In genomic region chrY:15455978-15456890, GRCh38 we compare ENCODE assay signal across 9 cellular contexts.
A peak's percentile ranks its signal among the peaks of the same experiment; 100 is the strongest.
DNase-seq lines count a peak whose midpoint lies in the region; TF ChIP-seq lines count a peak whose summit lies in the region.
"Had no signal": no experiment of that assay in that cellular context is flagged by ENCODE, and none has a peak within 500 bp of the region (broad histone marks: within the 10 kb centered on the region; RNA-seq: fewer than 3 reads in every experiment).

No MANE protein-coding gene starts in this region.

- no peaks in the 10 kb centered on the region for H3K36me3 ChIP-seq in esophagus muscularis mucosa

- no CpG with 5 or more reads among the region's 71 CpGs for WGBS in esophagus muscularis mucosa

- intact Hi-C loops in activated CD4-positive, alpha-beta T cell treated with anti-CD3 and anti-CD28 coated beads, Interleukin-2, amount 10 ng/mL, durations not matched to agents 24 days and 14 days (cut with micrococcal nuclease) = no loop called here
- intact Hi-C loops in esophagus muscularis mucosa (cut with DNase I) = no loop called here

- H3K27me3 ChIP-seq in esophagus muscularis mucosa = no peaks in the 10 kb centered on the region

- H3K4me1 ChIP-seq in esophagus muscularis mucosa = no peaks in the 10 kb centered on the region

- H3K27ac Mint-ChIP-seq in activated CD4-positive, alpha-beta T cell treated with anti-CD3 and anti-CD28 coated beads, Interleukin-2, amount 10 ng/mL, durations not matched to agents 24 days and 14 days = peak overlapping the region; percentile 75

- TF ChIP-seq POLR2A in esophagus muscularis mucosa (IDR thresholded peaks at IDR 0.05; ENCODE audit: low read depth) = no peak

- peak overlapping the region; percentile 79 for H3K4me3 Mint-ChIP-seq in activated CD4-positive, alpha-beta T cell treated with anti-CD3 and anti-CD28 coated beads, Interleukin-2, amount 10 ng/mL, durations not matched to agents 24 days and 14 days

- peak overlapping the region in 1 of 4 donors; percentile 58 for H3K27ac ChIP-seq in esophagus muscularis mucosa (replicated peaks in 1 of 4)

- DNase-seq in GM12864 (ENCODE audit: low read depth) = peak; percentile 15
- DNase-seq in activated CD4-positive, alpha-beta T cell treated with anti-CD3 and anti-CD28 coated beads, Interleukin-2, amount 10 ng/mL, durations not matched to agents 24 days and 14 days = peak; percentile 92
- peak; percentile 92 for DNase-seq in esophagus muscularis mucosa (ENCODE audit: extremely low spot score)
- DNase-seq in stimulated activated CD4-positive, alpha-beta T cell treated with anti-CD3 and anti-CD28 coated beads, Interleukin-4, amount 100 ng/mL, for 24 hours = peak; percentile 66
- no peak for DNase-seq in NCI-H2196 treated with DMSO at 0.1 percent for 48 hours (lab: John Stamatoyannopoulos, UW; ENCODE audit: unreplicated experiment)
- DNase-seq in NCI-H1694 (lab: John Stamatoyannopoulos, UW) = no peak
- DNase-seq in activated gamma-delta T cell (lab: John Stamatoyannopoulos, UW) = no peak
- DNase-seq in DMS153 treated with DMSO at 0.1 percent for 48 hours (lab: John Stamatoyannopoulos, UW; ENCODE audit: unreplicated experiment) = no peak
- DNase-seq: amniotic stem cell had no signal

- peak overlapping the region; percentile 21 for H3K4me3 ChIP-seq in GM12864 (ENCODE audit: low read depth, low read length)
- peak overlapping the region in 2 of 4 donors; percentile 43 to 45 for H3K4me3 ChIP-seq in esophagus muscularis mucosa

- no peaks in the 10 kb centered on the region for H3K27me3 Mint-ChIP-seq in activated CD4-positive, alpha-beta T cell treated with anti-CD3 and anti-CD28 coated beads, Interleukin-2, amount 10 ng/mL, durations not matched to agents 24 days and 14 days

- no peaks in the 10 kb centered on the region for H3K36me3 Mint-ChIP-seq in activated CD4-positive, alpha-beta T cell treated with anti-CD3 and anti-CD28 coated beads, Interleukin-2, amount 10 ng/mL, durations not matched to agents 24 days and 14 days (ENCODE audit: low read depth)

- TF ChIP-seq EP300 in esophagus muscularis mucosa (IDR thresholded peaks at IDR 0.05) = no peak

- H3K9me3 ChIP-seq in esophagus muscularis mucosa = no peaks in the 10 kb centered on the region

- no peaks in the 10 kb centered on the region for H3K4me1 Mint-ChIP-seq in activated CD4-positive, alpha-beta T cell treated with anti-CD3 and anti-CD28 coated beads, Interleukin-2, amount 10 ng/mL, durations not matched to agents 24 days and 14 days

- TF ChIP-seq CTCF in GM12864 (IDR thresholded peaks at IDR 0.05; ENCODE audit: low read depth, low read length, missing control alignments) = no peak
- TF ChIP-seq CTCF in esophagus muscularis mucosa (IDR thresholded peaks at IDR 0.05) = no peak

- no peaks in the 10 kb centered on the region for H3K9me3 Mint-ChIP-seq in activated CD4-positive, alpha-beta T cell treated with anti-CD3 and anti-CD28 coated beads, Interleukin-2, amount 10 ng/mL, durations not matched to agents 24 days and 14 days

Comparison
In these comparisons a context has a peak if more than half of its experiments do, and no peak if none do; other contexts are left out.
1. DNase-seq: peak in GM12864 (single experiment), activated CD4-positive, alpha-beta T cell treated with anti-CD3 and anti-CD28 coated beads, Interleukin-2, amount 10 ng/mL, durations not matched to agents 24 days and 14 days (single experiment), esophagus muscularis mucosa (single experiment) and stimulated activated CD4-positive, alpha-beta T cell treated with anti-CD3 and anti-CD28 coated beads, Interleukin-4, amount 100 ng/mL, for 24 hours (single experiment); none in NCI-H2196 treated with DMSO at 0.1 percent for 48 hours (single experiment), NCI-H1694 (single experiment), activated gamma-delta T cell (single experiment) and DMS153 treated with DMSO at 0.1 percent for 48 hours (single experiment).